In the genomic region with DNA sequence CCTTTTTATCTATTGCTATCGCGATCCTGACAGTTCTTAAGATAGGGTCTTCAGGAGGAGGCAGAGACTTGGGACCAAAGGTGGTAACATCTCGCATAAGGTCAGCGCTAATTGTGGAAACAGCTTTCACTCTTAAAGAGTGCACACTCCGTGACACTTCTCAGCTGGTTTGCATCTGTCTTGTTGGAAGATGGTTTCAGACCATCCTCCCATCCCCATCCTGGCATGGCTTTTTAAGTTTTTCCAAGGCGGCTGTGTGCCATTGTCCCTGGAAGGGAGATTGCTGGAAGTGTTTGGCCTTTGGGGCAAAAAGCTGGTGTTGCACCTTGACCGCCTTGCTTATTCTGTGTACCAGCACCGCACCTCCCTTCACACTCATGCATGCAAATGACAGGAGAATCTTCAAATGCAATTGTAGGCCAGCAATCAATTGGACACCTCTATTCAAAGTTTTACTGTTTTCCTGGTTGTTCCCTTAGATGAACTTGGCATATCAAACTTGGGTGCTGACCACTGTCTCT, we compare ENCODE assay signal across 8 cellular contexts. TPM values are rescaled to one million over a fixed set of nuclear protein-coding genes. Genes with fewer than 3 reads are reported as not detected.
DNase-seq lines count a peak whose midpoint lies in the region; ATAC-seq and TF ChIP-seq lines count a peak whose summit lies in the region.

No MANE protein-coding gene starts in this region.

- no peaks in the 10 kb centered on the region for H3K27me3 ChIP-seq in MG63
- peaks cover 6% of the 10 kb centered on the region for H3K27me3 ChIP-seq in ectodermal cell (ENCODE audit: control insufficient read depth, insufficient read depth, low read length, poor library complexity, severe bottlenecking)
- no peaks in the 10 kb centered on the region for H3K27me3 ChIP-seq in neural cell (ENCODE audit: insufficient read depth, low read depth, low read length)

- DNase-seq in MG63, result no peak
- no peak for DNase-seq in NCI-H187 (lab: John Stamatoyannopoulos, UW)
- no peak for DNase-seq in activated effector memory CD4-positive, alpha-beta T cell treated with anti-CD3 and anti-CD28 coated beads, Interleukin-2, amount 50 U/mL, for 16 hours
- no peak for DNase-seq in superior temporal gyrus (ENCODE audit: extremely low spot score)

- H3K9me2 ChIP-seq in neural cell (ENCODE audit: insufficient read depth, low read length), result no peaks in the 10 kb centered on the region

- peaks cover 14% of the 10 kb centered on the region for H3K4me1 ChIP-seq in ectodermal cell (ENCODE audit: control insufficient read depth, insufficient read depth, low read length)

- H2AFZ ChIP-seq in neural cell (ENCODE audit: low read depth, low read length), result no peak overlapping the region

- peaks cover 4% of the 10 kb centered on the region for H4K20me1 ChIP-seq in neural cell (ENCODE audit: insufficient read depth)

- H3K9ac ChIP-seq in neural cell (ENCODE audit: low read length), result peak overlapping the region; percentile 86

- peaks cover 2% of the 10 kb centered on the region for H3K36me3 ChIP-seq in MG63
- H3K36me3 ChIP-seq in ectodermal cell (ENCODE audit: control insufficient read depth, insufficient read depth, low read length), result no peaks in the 10 kb centered on the region
- no peaks in the 10 kb centered on the region for H3K36me3 ChIP-seq in neural cell (ENCODE audit: insufficient read depth, low read length)

- H3F3A ChIP-seq in neural cell (ENCODE audit: insufficient read depth, low read length, poor library complexity, severe bottlenecking), result no peaks in the 10 kb centered on the region

- peak overlapping the region; percentile 53 for H3K4me3 ChIP-seq in MG63
- peak overlapping the region; percentile 84 for H3K4me3 ChIP-seq in ectodermal cell (ENCODE audit: insufficient read depth, low read depth, low read length)
- peak overlapping the region; percentile 99 for H3K4me3 ChIP-seq in neural cell (ENCODE audit: low read length)

- H3K27ac ChIP-seq in C4-2B, result peak overlapping the region; percentile 75
- H3K27ac ChIP-seq in ectodermal cell (ENCODE audit: insufficient read depth, low read depth, low read length, poor library complexity, severe bottlenecking), result no peak overlapping the region
- H3K27ac ChIP-seq in neural cell (ENCODE audit: low read length), result peak overlapping the region; percentile 63

- 39 to 44% methylated on average over 8 of the region's 8 CpGs for WGBS in ectodermal cell, 2 experiments

- no peak for ATAC-seq in GM21381 (IDR thresholded peaks at IDR 0.05; ENCODE audit: unreplicated experiment)

- TF ChIP-seq RAD21 in neural cell (conservative IDR thresholded peaks at IDR 0.05), result no peak

- H3K9me3 ChIP-seq in MG63 (no peaks in the 10 kb centered on the region), ectodermal cell (ENCODE audit: control insufficient read depth, low read length) (no peaks in the 10 kb centered on the region), neural cell (ENCODE audit: low read length) (no peaks in the 10 kb centered on the region)

- H3K4me2 ChIP-seq in neural cell (ENCODE audit: low read length), result peak overlapping the region; percentile 81

- TF ChIP-seq CTCF in C4-2B (conservative IDR thresholded peaks at IDR 0.05) (no peak), neural cell (IDR thresholded peaks at IDR 0.05; ENCODE audit: poor library complexity, severe bottlenecking) (no peak)

- no peak for TF ChIP-seq EP300 in neural cell (conservative IDR thresholded peaks at IDR 0.05; ENCODE audit: poor library complexity, severe bottlenecking)

- peaks cover 54% of the 10 kb centered on the region for H3K79me2 ChIP-seq in neural cell (replicated peaks; ENCODE audit: insufficient read depth, low read length)

TF ChIP-seq in neural cell, 6 proteins besides CTCF, POLR2A, EP300 and RAD21:
- TF ChIP-seq REST (IDR thresholded peaks at IDR 0.05; ENCODE audit: borderline replicate concordance) (no peak), POLR2AphosphoS5 (IDR thresholded peaks at IDR 0.05) (no peak), MXI1 (conservative IDR thresholded peaks at IDR 0.05; ENCODE audit: poor library complexity, severe bottlenecking) (no peak), EZH2 (IDR thresholded peaks at IDR 0.05; ENCODE audit: borderline replicate concordance, insufficient read depth, low read length, poor library complexity, severe bottlenecking) (no peak), TAF1 (IDR thresholded peaks at IDR 0.05; ENCODE audit: low read depth) (no peak), SMC3 (conservative IDR thresholded peaks at IDR 0.05; ENCODE audit: poor library complexity) (no peak)

RNA-seq across cellular contexts. Expression of gene SOCS7, which starts 1.5 kb away (rescaled TPM):
- 13.6 and 17.4 TPM in 2 replicates for total RNA-seq in MG63 (2014; rRNA removed; shearing (Covaris generic); ENCODE audit: low replicate concordance)
- 20.6 TPM for polyA plus RNA-seq in ectodermal cell (2013, experiment 1 of 4)
- 21.6 TPM for polyA plus RNA-seq in ectodermal cell (2013, experiment 2 of 4)
- 12.8 TPM for polyA plus RNA-seq in ectodermal cell (2013, experiment 3 of 4)
- polyA plus RNA-seq in ectodermal cell (2013, experiment 4 of 4), result 16.4 TPM
- 23.7 and 28.6 TPM in 2 replicates for polyA plus RNA-seq in neural cell
- polyA minus RNA-seq in neural cell, result 49.0 and 56.5 TPM in 2 replicates

RNA-seq across cellular contexts. Expression of gene GPR179, which starts 9.4 kb away (rescaled TPM):
- not detected in 2 replicates for total RNA-seq in MG63 (2014; rRNA removed; shearing (Covaris generic); ENCODE audit: low replicate concordance)
- not detected for polyA plus RNA-seq in ectodermal cell (2013, experiment 1 of 4)
- 0.09 TPM for polyA plus RNA-seq in ectodermal cell (2013, experiment 2 of 4)
- polyA plus RNA-seq in ectodermal cell (2013, experiment 3 of 4), result not detected
- polyA plus RNA-seq in ectodermal cell (2013, experiment 4 of 4), result 0.04 TPM
- polyA plus RNA-seq in neural cell, result not detected in 2 replicates
- polyA minus RNA-seq in neural cell, result under 0.01 and 0.12 TPM in 2 replicates

RNA-seq across cellular contexts. Expression of gene MRPL45, which starts 56.2 kb away (rescaled TPM):
- 82.3 and 87.4 TPM in 2 replicates for total RNA-seq in MG63 (2014; rRNA removed; shearing (Covaris generic); ENCODE audit: low replicate concordance)
- 62.9 TPM for polyA plus RNA-seq in ectodermal cell (2013, experiment 1 of 4)
- polyA plus RNA-seq in ectodermal cell (2013, experiment 2 of 4), result 67.6 TPM
- polyA plus RNA-seq in ectodermal cell (2013, experiment 3 of 4), result 56.4 TPM
- 59.6 TPM for polyA plus RNA-seq in ectodermal cell (2013, experiment 4 of 4)
- polyA plus RNA-seq in neural cell, result 27.5 and 31.7 TPM in 2 replicates
- 23.1 and 26.4 TPM in 2 replicates for polyA minus RNA-seq in neural cell
